Comparison of ENCODE assay signal across 18 cellular contexts in the genomic region with DNA sequence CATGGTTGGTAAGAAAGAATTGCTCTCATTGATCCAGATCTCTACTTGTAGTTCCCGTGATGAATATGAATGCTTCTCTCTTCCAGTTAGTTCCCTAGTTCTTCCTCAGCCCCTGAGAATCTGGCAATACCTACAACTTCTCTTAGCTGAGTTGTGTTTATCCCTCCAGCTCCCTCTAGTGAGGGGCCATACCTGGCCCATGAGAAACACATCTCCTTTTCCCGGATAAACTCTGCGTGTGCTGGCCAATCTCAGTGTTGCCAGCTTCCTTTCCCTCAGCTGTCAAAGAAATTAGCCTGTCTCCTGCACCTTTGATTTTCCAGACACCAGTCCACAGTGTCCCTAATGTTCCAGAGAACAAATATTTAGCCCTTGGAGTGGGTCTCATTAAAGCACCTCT. TPM values are rescaled to one million over a fixed set of nuclear protein-coding genes. Genes with fewer than 3 reads are reported as not detected.
DNase-seq lines count a peak whose midpoint lies in the region; ATAC-seq, FAIRE-seq and TF ChIP-seq lines count a peak whose summit lies in the region.
"Had no signal": no experiment of that assay in that cellular context is flagged by ENCODE, and none has a peak within 500 bp of the region (broad histone marks: within the 10 kb centered on the region; RNA-seq: fewer than 3 reads in every experiment).

No MANE protein-coding gene starts in this region.

- no peak for FAIRE-seq in A549 (lab: Jason Lieb, UNC)

- no peaks in the 10 kb centered on the region for H3K36me3 ChIP-seq in Panc1 (ENCODE audit: control insufficient read depth, insufficient read depth, low read length)

- 37% methylated on average over 3 of the region's 3 CpGs for WGBS in A549 (ENCODE audit: missing lambda C conversion rate)

- in situ Hi-C loops in Panc1 (cut with HindIII; ENCODE audit: low pct_unique_long_range_greater_than_20kb, low sequenced_read_pairs), result no loop called here

- intact Hi-C loops in Panc1 (cut with micrococcal nuclease; ENCODE audit: unreplicated experiment), result no loop called here

- DNase-seq in A549 (ENCODE audit: low read depth in 1 of 2, low spot score in 1 of 2), result peak; percentile 4 to 11
- DNase-seq in D341Med (ENCODE audit: low spot score), result peak; percentile 18
- DNase-seq in Panc1 (ENCODE audit: low read depth, low spot score), result no peak
- no peak for DNase-seq in epithelial cell of proximal tubule (ENCODE audit: low read depth)
- DNase-seq in NCI-H2029 treated with DMSO at 0.1 percent for 48 hours (lab: John Stamatoyannopoulos, UW), result no peak
- DNase-seq in DMS153 treated with DMSO at 0.1 percent for 48 hours (lab: John Stamatoyannopoulos, UW; ENCODE audit: unreplicated experiment), result no peak
- no peak for DNase-seq in cerebellum (ENCODE audit: low spot score)
- DNase-seq: activated CD4-positive, alpha-beta T cell treated with anti-CD3 and anti-CD28 coated beads for 1 hour; activated CD8-positive, alpha-beta memory T cell treated with anti-CD3 and anti-CD28 coated beads, Interleukin-2, amount 50 U/mL, for 48 hours; C1 segment of cervical spinal cord; cerebellar nuclear complex; GF-D8; left colon; NCI-H226; T-helper 1 cell had no signal

- H3K4me3 ChIP-seq in A549 (no peak overlapping the region), Panc1 (ENCODE audit: low read depth in 2 of 2, low read length in 2 of 2) (no peak overlapping the region), epithelial cell of proximal tubule (ENCODE audit: low read depth, low read length) (no peak overlapping the region)

- POLR2A ChIA-PET in A549 (lab: Yijun Ruan, JAX) (no interaction called here), Panc1 (lab: Charles Lee) (no interaction called here)

- H3K4me2 ChIP-seq in A549, result no peak overlapping the region

- H3K9me3 ChIP-seq in A549 (no peaks in the 10 kb centered on the region; the same call in 2 of the 3 replicates), Panc1 (ENCODE audit: control insufficient read depth, insufficient read depth, low read depth, low read length) (no peaks in the 10 kb centered on the region)

- CTCF ChIA-PET in A549 (lab: Yijun Ruan, JAX) (no interaction called here), Panc1 (lab: Charles Lee) (no interaction called here)

- TF ChIP-seq CTCF in A549 (IDR thresholded peaks at IDR 0.05) (no peak), Panc1 (IDR thresholded peaks at IDR 0.05) (peak; percentile 24), epithelial cell of proximal tubule (conservative IDR thresholded peaks at IDR 0.05; ENCODE audit: low read depth, low read length) (peak; percentile 50)

- no peak for TF ChIP-seq EP300 in A549 (IDR thresholded peaks at IDR 0.05)

- no TSS peak for BruUV-seq in Panc1 (replicated peaks; lab: Mats Ljungman, UMichigan)

- ATAC-seq in A549, result peak in 1 of 2 experiments; percentile 58; a peak in 1 of 6 replicates
- ATAC-seq in Panc1, result no peak
- ATAC-seq in HG02623 (IDR thresholded peaks at IDR 0.05; ENCODE audit: unreplicated experiment), result no peak
- ATAC-seq: activated naive CD4-positive, alpha-beta T cell treated with anti-CD3 and anti-CD28 coated beads, Interleukin-2, amount 50 U/mL, for 72 hours; left colon had no signal

- no peak overlapping the region for H3K27ac ChIP-seq in A549
- no peak overlapping the region for H3K27ac ChIP-seq in Panc1 (ENCODE audit: low read length)

- TF ChIP-seq RAD21 in A549 (conservative IDR thresholded peaks at IDR 0.05 in 1 of 2, IDR thresholded peaks at IDR 0.05 in 1 of 2), result no peak

- no peak for TF ChIP-seq POLR2A in A549 (IDR thresholded peaks at IDR 0.05; ENCODE audit: low read length)

- no peaks in the 10 kb centered on the region for H3K27me3 ChIP-seq in Panc1 (ENCODE audit: control insufficient read depth, insufficient read depth, low read length)

- H3K4me1 ChIP-seq in A549, result no peaks in the 10 kb centered on the region
- H3K4me1 ChIP-seq in Panc1 (ENCODE audit: control insufficient read depth, insufficient read depth, low read length), result no peaks in the 10 kb centered on the region

TF ChIP-seq in A549, 52 proteins besides CTCF, POLR2A, EP300 and RAD21:
- TF ChIP-seq ZFP36 (IDR thresholded peaks at IDR 0.05; ENCODE audit: borderline replicate concordance, partially characterized antibody) (no peak), HOXB13 (CRISPR knock-in tag; IDR thresholded peaks at IDR 0.05; ENCODE audit: low read depth) (no peak), RARB (CRISPR knock-in tag; IDR thresholded peaks at IDR 0.05) (no peak), EHMT2 (IDR thresholded peaks at IDR 0.05; ENCODE audit: low read depth) (no peak), CHD2 (IDR thresholded peaks at IDR 0.05; ENCODE audit: low read length, partially characterized antibody) (no peak), ESRRA (IDR thresholded peaks at IDR 0.05; ENCODE audit: borderline replicate concordance, low read length) (no peak), NR3C1 (IDR thresholded peaks at IDR 0.05) (no peak), SREBF2 (IDR thresholded peaks at IDR 0.05) (no peak), KDM1A (IDR thresholded peaks at IDR 0.05; ENCODE audit: low read depth) (no peak), RCOR1 (IDR thresholded peaks at IDR 0.05; ENCODE audit: low read depth, low read length) (no peak), KDM5A (IDR thresholded peaks at IDR 0.05) (no peak), ZC3H11A (IDR thresholded peaks at IDR 0.05) (no peak)

RNA-seq across cellular contexts. Expression of gene CBLL2, which starts 5.7 kb away (rescaled TPM):
- polyA plus RNA-seq in A549 (2011; rRNA removed) (not detected in 2 replicates), A549 (2017; fragmentation: RNase III; extraction: RNeasy Plus Mini Kit Qiagen cat#74134 plus additional on column Dnase treatment) (not detected in 3 replicates)
- not detected in 2 replicates for polyA plus RNA-seq in A549 (2012; cell fraction: cytosol; rRNA removed)
- polyA plus RNA-seq in A549 (2012; cell fraction: nucleus; rRNA removed), result not detected in 2 replicates
- 0.12 TPM in 1 of 2 replicates, not detected in the other for polyA minus RNA-seq in A549 (2011; rRNA and poly(A)+ RNA removed)
- total RNA-seq in Panc1 (2021; ENCODE audit: unreplicated experiment) (not detected), epithelial cell of proximal tubule (not detected in 2 replicates), cerebellum (not detected)
- polyA plus RNA-seq in Panc1 (2012; ENCODE audit: insufficient read length), result not detected
- total RNA-seq: activated naive CD4-positive, alpha-beta T cell treated with anti-CD3 and anti-CD28 coated beads, Interleukin-2, amount 50 U/mL, for 72 hours; left colon; OCI-LY7 had no signal

Comparison
In these comparisons a context has a peak if more than half of its experiments do, and no peak if none do; other contexts are left out.
1. DNase-seq: peak in A549 (2 of 2) and D341Med (single experiment); none in Panc1 (single experiment), epithelial cell of proximal tubule (single experiment), NCI-H2029 treated with DMSO at 0.1 percent for 48 hours (single experiment), DMS153 treated with DMSO at 0.1 percent for 48 hours (single experiment) and cerebellum (single experiment).